8 cellular contexts compared by ENCODE assay signal in genomic region chr2:27442282-27442980, GRCh38. TPM values are rescaled to one million over a fixed set of nuclear protein-coding genes. Genes with fewer than 3 reads are reported as not detected.
DNase-seq lines count a peak whose midpoint lies in the region; ATAC-seq and TF ChIP-seq lines count a peak whose summit lies in the region.

A gene with protein sequence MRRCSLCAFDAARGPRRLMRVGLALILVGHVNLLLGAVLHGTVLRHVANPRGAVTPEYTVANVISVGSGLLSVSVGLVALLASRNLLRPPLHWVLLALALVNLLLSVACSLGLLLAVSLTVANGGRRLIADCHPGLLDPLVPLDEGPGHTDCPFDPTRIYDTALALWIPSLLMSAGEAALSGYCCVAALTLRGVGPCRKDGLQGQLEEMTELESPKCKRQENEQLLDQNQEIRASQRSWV (plus strand): TSS chr2:27442381. CDS start chr2:27442413, 32 bp downstream.

- H3K27ac Mint-ChIP-seq in mesothelial cell of epicardium: peak within 1 kb of the TSS; percentile 55

- peaks cover 11% of the 10 kb centered on the region for H3K4me1 ChIP-seq in RWPE2 (ENCODE audit: insufficient read depth, poor library complexity, severe bottlenecking)
- no peaks in the 10 kb centered on the region for H3K4me1 ChIP-seq in colonic mucosa
- peaks cover 23% of the 10 kb centered on the region for H3K4me1 ChIP-seq in testis

- H3K4me1 Mint-ChIP-seq in mesothelial cell of epicardium: peaks cover 13% of the 10 kb centered on the region

- H3K9me3 Mint-ChIP-seq in mesothelial cell of epicardium: no peaks in the 10 kb centered on the region

- H3K4me3 ChIP-seq in RWPE2 (ENCODE audit: severe bottlenecking) (peak within 1 kb of the TSS; percentile 44), colonic mucosa (peak within 1 kb of the TSS; percentile 50), testis (peak within 1 kb of the TSS; percentile 32 to 51)

- no peaks in the 10 kb centered on the region for H3K27me3 Mint-ChIP-seq in mesothelial cell of epicardium (ENCODE audit: low read depth)

- H3K9me3 ChIP-seq in RWPE2 (ENCODE audit: severe bottlenecking) (no peaks in the 10 kb centered on the region), colonic mucosa (no peaks in the 10 kb centered on the region), testis (no peaks in the 10 kb centered on the region)

- no peaks in the 10 kb centered on the region for H3K27me3 ChIP-seq in RWPE2 (ENCODE audit: insufficient read depth, poor library complexity, severe bottlenecking)
- H3K27me3 ChIP-seq in colonic mucosa: no peaks in the 10 kb centered on the region
- no peaks in the 10 kb centered on the region for H3K27me3 ChIP-seq in testis

- intact Hi-C loops in colonic mucosa (cut with DNase I): no loop called here
- intact Hi-C loops in testis (cut with DNase I; ENCODE audit: low total_unique reads): no loop called here

- peak within 1 kb of the TSS; percentile 52 to 84 for H3K9ac ChIP-seq in colonic mucosa (ENCODE audit: low read depth in 2 of 2, low read length in 2 of 2)

- peak within 1 kb of the TSS; percentile 44 for H3K27ac ChIP-seq in RWPE2 (ENCODE audit: poor library complexity, severe bottlenecking)
- H3K27ac ChIP-seq in colonic mucosa: peak within 1 kb of the TSS; percentile 73
- peak within 1 kb of the TSS in 1 of 2 donors; percentile 26 for H3K27ac ChIP-seq in testis

- peak; percentile 22 for TF ChIP-seq POLR2A in GM18526 (IDR thresholded peaks at IDR 0.05; ENCODE audit: extremely low read depth, insufficient read length)
- no peak for TF ChIP-seq POLR2A in testis (IDR thresholded peaks at IDR 0.05)

- 33 to 57% methylated on average over 3 to 36 of the region's 64 CpGs for WGBS in testis, 2 donors

- H3K36me3 Mint-ChIP-seq in mesothelial cell of epicardium: peaks cover 42% of the 10 kb centered on the region

- H3K36me3 ChIP-seq in RWPE2 (ENCODE audit: low read depth): peaks cover 47% of the 10 kb centered on the region
- H3K36me3 ChIP-seq in colonic mucosa: peaks cover 5% of the 10 kb centered on the region
- no peaks in the 10 kb centered on the region for H3K36me3 ChIP-seq in testis (ENCODE audit: low read depth, missing control alignments)

- TF ChIP-seq CTCF in RWPE2 (IDR thresholded peaks at IDR 0.05; ENCODE audit: poor library complexity, severe bottlenecking) (peak; percentile 83), colonic mucosa (IDR thresholded peaks at IDR 0.05) (peak; percentile 29), mesothelial cell of epicardium (IDR thresholded peaks at IDR 0.05; ENCODE audit: unreplicated experiment) (peak; percentile 64), testis (IDR thresholded peaks at IDR 0.05) (no peak)

- DNase-seq in RWPE2 (ENCODE audit: low spot score): peak; percentile 83
- peak; percentile 84 for DNase-seq in colonic mucosa
- peak; percentile 64 to 81 for DNase-seq in mesothelial cell of epicardium (ENCODE audit: low spot score in 2 of 2, unreplicated experiment in 2 of 2)
- peak; percentile 39 for DNase-seq in testis
- no peak for DNase-seq in UCSD-AML1 (lab: John Stamatoyannopoulos, UW; ENCODE audit: unreplicated experiment)
- DNase-seq in putamen (ENCODE audit: low spot score): no peak

- peak; percentile 91 for ATAC-seq in RWPE2 (ENCODE audit: low read depth)
- no peak for ATAC-seq in GM18498 (IDR thresholded peaks at IDR 0.05; ENCODE audit: unreplicated experiment)

- H3K4me3 Mint-ChIP-seq in mesothelial cell of epicardium: peak within 1 kb of the TSS; percentile 60

RNA-seq across cellular contexts. Expression of the gene that starts here (rescaled TPM):
- total RNA-seq in colonic mucosa: 100 to 1,000 TPM in 1 of 2 donors, 10 to 100 TPM in 1; 91.8 to 147 TPM
- total RNA-seq in mesothelial cell of epicardium: 24.5 to 26.1 TPM (median 25.5 TPM) in 3 replicates
- total RNA-seq in testis: 1 to 10 TPM; 4.3 to 6.8 TPM
- 5.1 TPM for polyA plus RNA-seq in testis (ENCODE audit: insufficient read depth, low read depth, low replicate concordance)

Comparison
In these comparisons a context has a peak if more than half of its experiments do, and no peak if none do; other contexts are left out.
1. DNase-seq: peak in RWPE2 (single experiment), colonic mucosa (single experiment), mesothelial cell of epicardium (2 of 2) and testis (single experiment); none in UCSD-AML1 (single experiment) and putamen (single experiment).
2. CTCF ChIP-seq: peak in RWPE2 (single experiment), colonic mucosa (single experiment) and mesothelial cell of epicardium (single experiment); none in testis (0 of 3).
3. Peak in every context shown above with its lines, with median percentiles within 50 percentile points of each other: H3K4me3 ChIP-seq.